ENCODE assay signal across 8 cellular contexts in genomic region chr1:24964811-24965570, GRCh38. TPM values are rescaled to one million over a fixed set of nuclear protein-coding genes. Genes with fewer than 3 reads are reported as not detected.
DNase-seq lines count a peak whose midpoint lies in the region; ATAC-seq lines count a peak whose summit lies in the region.

No MANE protein-coding gene starts in this region.

- H3K27me3 Mint-ChIP-seq in memory B cell, result no peaks in the 10 kb centered on the region
- H3K27me3 Mint-ChIP-seq in stimulated activated naive CD8-positive, alpha-beta T cell treated with anti-CD3 and anti-CD28 coated beads, Interleukin-15, amount 100 ng/mL, for 72 hours, result no peaks in the 10 kb centered on the region

- no peaks in the 10 kb centered on the region for H3K36me3 Mint-ChIP-seq in memory B cell

- DNase-seq in GDM1 (lab: John Stamatoyannopoulos, UW), result peak; percentile 99
- peak; percentile 86 for DNase-seq in M059J (ENCODE audit: low read depth)
- peak; percentile 78 for DNase-seq in activated T-cell treated with anti-CD3 and anti-CD28 coated beads for 4 hours
- peak; percentile 60 to 74 for DNase-seq in memory B cell (ENCODE audit: low spot score in 2 of 2)
- peak; percentile 95 to 99 for DNase-seq in stimulated activated naive CD8-positive, alpha-beta T cell treated with anti-CD3 and anti-CD28 coated beads, Interleukin-15, amount 100 ng/mL, for 72 hours
- no peak for DNase-seq in AG08396 (ENCODE audit: low spot score)
- DNase-seq in DMS153 treated with DMSO at 0.1 percent for 48 hours (lab: John Stamatoyannopoulos, UW; ENCODE audit: unreplicated experiment), result no peak

- H3K9me3 Mint-ChIP-seq in memory B cell, result no peaks in the 10 kb centered on the region
- H3K9me3 Mint-ChIP-seq in stimulated activated naive CD8-positive, alpha-beta T cell treated with anti-CD3 and anti-CD28 coated beads, Interleukin-15, amount 100 ng/mL, for 72 hours, result no peaks in the 10 kb centered on the region

- H3K4me3 Mint-ChIP-seq in memory B cell, result peak overlapping the region; percentile 83
- H3K4me3 Mint-ChIP-seq in stimulated activated naive CD8-positive, alpha-beta T cell treated with anti-CD3 and anti-CD28 coated beads, Interleukin-15, amount 100 ng/mL, for 72 hours, result peak overlapping the region; percentile 78 to 90

- peak overlapping the region; percentile 95 for H3K27ac Mint-ChIP-seq in memory B cell
- peak overlapping the region; percentile 92 to 99 for H3K27ac Mint-ChIP-seq in stimulated activated naive CD8-positive, alpha-beta T cell treated with anti-CD3 and anti-CD28 coated beads, Interleukin-15, amount 100 ng/mL, for 72 hours

- ATAC-seq in GM21619 (IDR thresholded peaks at IDR 0.05; ENCODE audit: unreplicated experiment) (peak; percentile 73), memory B cell (ENCODE audit: low read depth) (peak; percentile 87)
- peak; percentile 82 for ATAC-seq in stimulated activated naive CD8-positive, alpha-beta T cell treated with anti-CD3 and anti-CD28 coated beads, Interleukin-15, amount 100 ng/mL, for 72 hours

- H3K4me1 Mint-ChIP-seq in memory B cell, result peaks cover 30% of the 10 kb centered on the region
- H3K4me1 Mint-ChIP-seq in stimulated activated naive CD8-positive, alpha-beta T cell treated with anti-CD3 and anti-CD28 coated beads, Interleukin-15, amount 100 ng/mL, for 72 hours, result peaks cover 75% of the 10 kb centered on the region

RNA-seq across cellular contexts. Expression of gene RUNX3, which starts 34.9 kb away (rescaled TPM):
- total RNA-seq in M059J (2014; rRNA removed; shearing (Covaris generic)), result 0.17 and 0.37 TPM in 2 replicates

Comparison
In these comparisons a context has a peak if more than half of its experiments do, and no peak if none do; other contexts are left out.
1. DNase-seq: peak in GDM1 (single experiment), M059J (single experiment), activated T-cell treated with anti-CD3 and anti-CD28 coated beads for 4 hours (single experiment), memory B cell (2 of 2) and stimulated activated naive CD8-positive, alpha-beta T cell treated with anti-CD3 and anti-CD28 coated beads, Interleukin-15, amount 100 ng/mL, for 72 hours (2 of 2); none in AG08396 (single experiment) and DMS153 treated with DMSO at 0.1 percent for 48 hours (single experiment).
2. Peak in every context shown above with its lines, with median percentiles within 50 percentile points of each other: ATAC-seq.